ENCODE assay signal across 1 cellular context in genomic region chr1:23869818-23870217, GRCh38.
TF ChIP-seq lines count a peak whose summit lies in the region.

No MANE protein-coding gene starts in this region.

TF ChIP-seq in K562, 482 proteins besides CTCF, POLR2A, EP300 and RAD21:
- peak; percentile 83; the same call in 1 of the 2 replicates for TF ChIP-seq SPI1 (IDR thresholded peaks at IDR 0.05; ENCODE audit: borderline replicate concordance, low read depth, low read length)
- TF ChIP-seq ARID1B (IDR thresholded peaks at IDR 0.05), result no peak
